ENCODE assay signal across 10 cellular contexts in genomic region chr1:244273845-244274619, GRCh38.
A peak's percentile ranks its signal among the peaks of the same experiment; 100 is the strongest.
DNase-seq lines count a peak whose midpoint lies in the region; ATAC-seq lines count a peak whose summit lies in the region.
"Had no signal": no experiment of that assay in that cellular context is flagged by ENCODE, and none has a peak within 500 bp of the region (broad histone marks: within the 10 kb centered on the region; RNA-seq: fewer than 3 reads in every experiment).

No MANE protein-coding gene starts in this region.

- peak overlapping the region; percentile 27 for H3K9ac ChIP-seq in trophoblast cell (ENCODE audit: low read length)

- H3K4me2 ChIP-seq in trophoblast cell (ENCODE audit: low read length): no peak overlapping the region

- H3K4me3 Mint-ChIP-seq in stimulated activated memory B cell treated with anti-CD40 and anti-IgM and Interleukin-4, amounts not matched to agents 10 μg/mL and 1 μg/mL and 100 μg/mL, for 72 hours: no peak overlapping the region

- in situ Hi-C loops in SK-MEL-5 (cut with HindIII; ENCODE audit: low pct_unique_long_range_greater_than_20kb, low sequenced_read_pairs): no loop called here

- H3K4me1 Mint-ChIP-seq in stimulated activated memory B cell treated with anti-CD40 and anti-IgM and Interleukin-4, amounts not matched to agents 10 μg/mL and 1 μg/mL and 100 μg/mL, for 72 hours: no peaks in the 10 kb centered on the region

- H3K9me3 Mint-ChIP-seq in stimulated activated memory B cell treated with anti-CD40 and anti-IgM and Interleukin-4, amounts not matched to agents 10 μg/mL and 1 μg/mL and 100 μg/mL, for 72 hours: peaks cover 9% of the 10 kb centered on the region

- no peak overlapping the region for H4K12ac ChIP-seq in trophoblast cell (ENCODE audit: low read depth, low read length)

- H3K27ac Mint-ChIP-seq in stimulated activated memory B cell treated with anti-CD40 and anti-IgM and Interleukin-4, amounts not matched to agents 10 μg/mL and 1 μg/mL and 100 μg/mL, for 72 hours: no peak overlapping the region

- H3K79me1 ChIP-seq in trophoblast cell (ENCODE audit: low read length): no peaks in the 10 kb centered on the region

- no peak overlapping the region for H2BK120ac ChIP-seq in trophoblast cell (ENCODE audit: insufficient read depth, low read length, poor library complexity)

- H3K4me1 ChIP-seq in trophoblast cell (ENCODE audit: control insufficient read depth in 1 of 2, insufficient read depth in 2 of 2, low read length in 2 of 2): peaks cover 0 to 6% of the 10 kb centered on the region in 2 experiments

- H4K8ac ChIP-seq in trophoblast cell (ENCODE audit: low read depth, low read length): no peak overlapping the region

- no peak overlapping the region for H4K91ac ChIP-seq in trophoblast cell (ENCODE audit: low read depth, low read length)

- H2BK5ac ChIP-seq in trophoblast cell (ENCODE audit: low read depth, low read length, poor library complexity): no peak overlapping the region

- H3K27ac ChIP-seq in trophoblast cell (ENCODE audit: low read depth, low read length): no peak overlapping the region
- H3K27ac ChIP-seq: C4-2B had no signal

- H3K36me3 Mint-ChIP-seq in stimulated activated memory B cell treated with anti-CD40 and anti-IgM and Interleukin-4, amounts not matched to agents 10 μg/mL and 1 μg/mL and 100 μg/mL, for 72 hours: no peaks in the 10 kb centered on the region

- DNase-seq in SIG-M5 treated with dmso at 0.1 percent for 504 hours (lab: John Stamatoyannopoulos, UW; ENCODE audit: unreplicated experiment) (peak; percentile 69), SIG-M5 (lab: John Stamatoyannopoulos, UW) (no peak), SK-MEL-5 (ENCODE audit: low read depth, low spot score) (peak; percentile 18), fibroblast of the conjunctiva (ENCODE audit: low read depth) (peak; percentile 99), trophoblast cell (peak; percentile 59 to 70), activated gamma-delta T cell (lab: John Stamatoyannopoulos, UW) (no peak), KG1 (lab: John Stamatoyannopoulos, UW) (no peak)

- H3K27me3 ChIP-seq in trophoblast cell (ENCODE audit: insufficient read depth, low read length): no peaks in the 10 kb centered on the region

- H2AK5ac ChIP-seq in trophoblast cell (ENCODE audit: low read length): no peak overlapping the region

- no peak overlapping the region for H3K18ac ChIP-seq in trophoblast cell (ENCODE audit: low read length)

- no peaks in the 10 kb centered on the region for H3K27me3 Mint-ChIP-seq in stimulated activated memory B cell treated with anti-CD40 and anti-IgM and Interleukin-4, amounts not matched to agents 10 μg/mL and 1 μg/mL and 100 μg/mL, for 72 hours

- H3K4ac ChIP-seq in trophoblast cell (ENCODE audit: low read depth, low read length): no peak overlapping the region

- no peak for ATAC-seq in stimulated activated memory B cell treated with anti-CD40 and anti-IgM and Interleukin-4, amounts not matched to agents 10 μg/mL and 1 μg/mL and 100 μg/mL, for 72 hours

- no peak overlapping the region for H2AFZ ChIP-seq in trophoblast cell (ENCODE audit: insufficient read depth, low read length, poor library complexity)

- H3K23ac ChIP-seq in trophoblast cell (ENCODE audit: low read length): no peak overlapping the region

- H3K4me3 ChIP-seq in trophoblast cell (ENCODE audit: low read depth, low read length): no peak overlapping the region
- H3K4me3 ChIP-seq: skin epidermis had no signal

- H3K14ac ChIP-seq in trophoblast cell (ENCODE audit: low read length): no peak overlapping the region

- no peaks in the 10 kb centered on the region for H3K9me3 ChIP-seq in trophoblast cell (ENCODE audit: insufficient read depth, low read depth, low read length)

- H3K79me2 ChIP-seq in trophoblast cell (ENCODE audit: control insufficient read depth, insufficient read depth, low read length, poor library complexity): no peaks in the 10 kb centered on the region

- no CpG with 5 or more reads among the region's 13 CpGs for WGBS in trophoblast cell (ENCODE audit: extremely low coverage, insufficient coverage, insufficient read length)

- H3K36me3 ChIP-seq in trophoblast cell (ENCODE audit: control insufficient read depth in 1 of 2, insufficient read depth in 2 of 2, low read length in 2 of 2): no peaks in the 10 kb centered on the region

- no peak overlapping the region for H2BK12ac ChIP-seq in trophoblast cell (ENCODE audit: low read length)

Comparison
In these comparisons a context has a peak if more than half of its experiments do, and no peak if none do; other contexts are left out.
1. DNase-seq: peak in SIG-M5 treated with dmso at 0.1 percent for 504 hours (single experiment), SK-MEL-5 (single experiment), fibroblast of the conjunctiva (single experiment) and trophoblast cell (2 of 2); none in SIG-M5 (single experiment), activated gamma-delta T cell (single experiment) and KG1 (single experiment).